In genomic region chr4:123589361-123589760, GRCh38 we compare ENCODE assay signal across 18 cellular contexts.
DNase-seq lines count a peak whose midpoint lies in the region; ATAC-seq and TF ChIP-seq lines count a peak whose summit lies in the region.
"Had no signal": no experiment of that assay in that cellular context is flagged by ENCODE, and none has a peak within 500 bp of the region (broad histone marks: within the 10 kb centered on the region; RNA-seq: fewer than 3 reads in every experiment).

No MANE protein-coding gene starts in this region.

- H4K20me1 ChIP-seq in hepatocyte (ENCODE audit: insufficient read depth, poor library complexity, severe bottlenecking), result no peaks in the 10 kb centered on the region

- 84 to 91% methylated on average over 3 of the region's 3 CpGs for WGBS in heart right ventricle, 2 donors
- WGBS in hepatocyte (ENCODE audit: low lambda C conversion rate, missing lambda C conversion rate), result 89% methylated on average over 3 of the region's 3 CpGs

- TF ChIP-seq POLR2A in breast epithelium (IDR thresholded peaks at IDR 0.05), result no peak

- H3K4me3 ChIP-seq in heart right ventricle (no peak overlapping the region), hepatocyte (no peak overlapping the region), tibial artery (no peak overlapping the region), breast epithelium (no peak overlapping the region)
- H3K4me3 ChIP-seq: A549, ovary, spleen had no signal

- H3K27ac ChIP-seq in heart right ventricle, result peak overlapping the region in 6 of 10 donors; percentile 23 to 80 (median 70)
- peak overlapping the region; percentile 89 for H3K27ac ChIP-seq in hepatocyte
- H3K27ac ChIP-seq in tibial artery, result peak overlapping the region; percentile 74 to 77
- H3K27ac ChIP-seq in breast epithelium, result no peak overlapping the region
- H3K27ac ChIP-seq: HL-60, ovary had no signal

- H3K4me2 ChIP-seq in hepatocyte, result peak overlapping the region; percentile 5

- no peak for DNase-seq in heart right ventricle
- no peak for DNase-seq in left cardiac atrium
- DNase-seq in OCI-M1 (lab: John Stamatoyannopoulos, UW), result peak; percentile 54
- no peak for DNase-seq in hepatocyte (ENCODE audit: low spot score)
- DNase-seq in tibial artery, result no peak
- no peak for DNase-seq in breast epithelium (ENCODE audit: low spot score in 2 of 2)
- DNase-seq in NCI-H524 treated with DMSO at 0.1 percent for 48 hours (lab: John Stamatoyannopoulos, UW), result no peak
- DNase-seq: activated CD4-positive, alpha-beta T cell treated with anti-CD3 and anti-CD28 coated beads, Interleukin-2, amount 50 U/mL, for 48 hours; activated naive CD8-positive, alpha-beta T cell treated with anti-CD3 and anti-CD28 coated beads, Interleukin-2, amount 10 ng/mL, durations not matched to agents 7 days and 5 days; activated T-cell treated with anti-CD3 and anti-CD28 coated beads, Interleukin-2, amount 50 U/mL, for 4 hours; effector CD8-positive, alpha-beta T cell; EL; ovary; spleen; stimulated activated naive CD4-positive, alpha-beta T cell had no signal

- no peaks in the 10 kb centered on the region for H3K9me3 ChIP-seq in heart right ventricle
- H3K9me3 ChIP-seq in hepatocyte (ENCODE audit: low read depth), result no peaks in the 10 kb centered on the region
- H3K9me3 ChIP-seq in tibial artery, result no peaks in the 10 kb centered on the region
- no peaks in the 10 kb centered on the region for H3K9me3 ChIP-seq in breast epithelium
- H3K9me3 ChIP-seq: A549, ovary, spleen had no signal

- ATAC-seq in heart right ventricle (no peak), left cardiac atrium (no peak), HG03139 (IDR thresholded peaks at IDR 0.05; ENCODE audit: unreplicated experiment) (no peak)
- ATAC-seq: activated T-cell treated with anti-CD3 and anti-CD28 coated beads, Interleukin-2, amount 50 U/mL, for 4 hours had no signal

- TF ChIP-seq CTCF in heart right ventricle (IDR thresholded peaks at IDR 0.05) (no peak), hepatocyte (IDR thresholded peaks at IDR 0.05; ENCODE audit: poor library complexity) (no peak), tibial artery (IDR thresholded peaks at IDR 0.05) (no peak), breast epithelium (IDR thresholded peaks at IDR 0.05) (no peak)

- no peaks in the 10 kb centered on the region for H3K27me3 ChIP-seq in heart right ventricle
- H3K27me3 ChIP-seq in hepatocyte, result no peaks in the 10 kb centered on the region
- H3K27me3 ChIP-seq in tibial artery, result no peaks in the 10 kb centered on the region
- H3K27me3 ChIP-seq in breast epithelium, result no peaks in the 10 kb centered on the region
- H3K27me3 ChIP-seq: ovary, spleen had no signal

- H3K79me2 ChIP-seq in hepatocyte, result no peaks in the 10 kb centered on the region

- H3K36me3 ChIP-seq in heart right ventricle (no peaks in the 10 kb centered on the region), hepatocyte (replicated peaks; ENCODE audit: insufficient read depth, low read depth) (no peaks in the 10 kb centered on the region), tibial artery (no peaks in the 10 kb centered on the region), breast epithelium (no peaks in the 10 kb centered on the region)
- H3K36me3 ChIP-seq: ovary, spleen had no signal

- H2AFZ ChIP-seq in hepatocyte, result no peak overlapping the region

- H3K4me1 ChIP-seq in heart right ventricle, result peaks cover 0 to 21% (median 5%) of the 10 kb centered on the region in 9 donors
- peaks cover 19% of the 10 kb centered on the region for H3K4me1 ChIP-seq in hepatocyte (ENCODE audit: insufficient read depth)
- H3K4me1 ChIP-seq in tibial artery, result peaks cover 0 to 24% (median 6%) of the 10 kb centered on the region in 4 donors
- H3K4me1 ChIP-seq in breast epithelium, result no peaks in the 10 kb centered on the region

- intact Hi-C loops in heart right ventricle (cut with DNase I) (loop anchor here in 1 of 10 donors (5.0 kb wide), 1 partner anchor 1408 kb away; no protein-coding TSS in a partner anchor), left cardiac atrium (cut with DNase I) (no loop called here), tibial artery (cut with DNase I; ENCODE audit: low total_unique reads) (loop anchor here (2.0 kb wide), 1 partner anchor 191 kb away; no protein-coding TSS in a partner anchor), breast epithelium (cut with DNase I; ENCODE audit: low total_unique reads) (no loop called here)

- no peaks in the 10 kb centered on the region for H3K9me2 ChIP-seq in hepatocyte (replicated peaks; ENCODE audit: insufficient read depth)

Comparison
In these comparisons a context has a peak if more than half of its experiments do, and no peak if none do; other contexts are left out.
1. H3K27ac ChIP-seq: peak in heart right ventricle (6 of 10), hepatocyte (single experiment) and tibial artery (2 of 2); none in breast epithelium (0 of 2).